Comparison of ENCODE assay signal across 21 cellular contexts in the genomic region with DNA sequence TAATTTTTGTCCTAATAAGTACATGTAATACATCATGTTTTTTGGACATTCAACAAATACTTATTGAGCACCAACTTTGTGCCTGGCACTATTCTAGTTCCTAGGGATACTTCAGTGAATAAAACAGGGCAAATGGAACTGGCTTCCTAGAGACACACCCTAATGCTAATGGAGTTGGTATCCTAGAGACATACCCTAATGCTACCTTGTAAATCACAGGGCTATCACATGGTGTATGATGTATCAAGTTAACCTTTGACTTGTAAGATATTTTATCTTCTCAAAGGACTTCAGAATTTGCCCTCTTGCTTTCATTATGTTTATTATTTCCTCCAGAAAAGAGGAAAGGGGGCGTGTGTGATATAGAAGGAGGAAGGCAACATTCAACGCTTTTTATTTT. TPM values are rescaled to one million over a fixed set of nuclear protein-coding genes. Genes with fewer than 3 reads are reported as not detected.
DNase-seq lines count a peak whose midpoint lies in the region; ATAC-seq and FAIRE-seq lines count a peak whose summit lies in the region.
"Had no signal": no experiment of that assay in that cellular context is flagged by ENCODE, and none has a peak within 500 bp of the region (broad histone marks: within the 10 kb centered on the region; RNA-seq: fewer than 3 reads in every experiment).

No MANE protein-coding gene starts in this region.

- no peak overlapping the region for H3K27ac ChIP-seq in small intestine (ENCODE audit: low read depth in 1 of 2, low read length in 1 of 2)
- H3K27ac ChIP-seq: HL-60 had no signal

- H3K27me3 ChIP-seq in small intestine (ENCODE audit: control insufficient read depth in 2 of 2, insufficient read depth in 2 of 2, low read length in 2 of 2): no peaks in the 10 kb centered on the region
- H3K27me3 ChIP-seq: BE2C had no signal

- peak; percentile 14 for FAIRE-seq in GM19239 (lab: Jason Lieb, UNC)
- no peak for FAIRE-seq in small intestine (lab: Jason Lieb, UNC)
- FAIRE-seq: GM12878, H54 had no signal

- intact Hi-C loops in left colon (cut with DNase I, micrococcal nuclease): no loop called here

- DNase-seq in GM19239 (ENCODE audit: insufficient read length, low spot score) (no peak), NCI-H69 (lab: John Stamatoyannopoulos, UW) (peak; percentile 47), left colon (no peak), small intestine (peak; percentile 81), NCI-H774 (lab: John Stamatoyannopoulos, UW) (no peak), SIG-M5 treated with dmso at 0.1 percent for 504 hours (lab: John Stamatoyannopoulos, UW; ENCODE audit: unreplicated experiment) (no peak), cerebellar nuclear complex (lab: John Stamatoyannopoulos, UW) (no peak)
- DNase-seq: BE2C; C1 segment of cervical spinal cord; CD4-positive, CD25-positive, alpha-beta regulatory T cell; CD8-positive, alpha-beta memory T cell; COR-L47; DMS 273 treated with DMSO at 0.1 percent for 48 hours; DMS53; DND-41; EL; HCEC 1CT had no signal

- no peak overlapping the region for H3K4me3 ChIP-seq in small intestine (ENCODE audit: low read depth in 1 of 2, low read length in 2 of 2)
- H3K4me3 ChIP-seq: GM12878, GM23338 had no signal

- H3K9me3 ChIP-seq in small intestine (ENCODE audit: control insufficient read depth, low read depth): no peaks in the 10 kb centered on the region
- H3K9me3 ChIP-seq: BE2C had no signal

- no peaks in the 10 kb centered on the region for H3K4me1 ChIP-seq in small intestine (ENCODE audit: control insufficient read depth in 2 of 2, insufficient read depth in 1 of 2, low read depth in 1 of 2, low read length in 1 of 2)
- H3K4me1 ChIP-seq: BE2C had no signal

- 19 to 41% (median 32%) methylated on average over 2 of the region's 2 CpGs for WGBS in small intestine, 3 donors

- ATAC-seq in left colon: peak; percentile 50
- ATAC-seq: GM12878, GM23338 had no signal

- no peaks in the 10 kb centered on the region for H3K36me3 ChIP-seq in small intestine (ENCODE audit: control insufficient read depth in 2 of 2, insufficient read depth in 2 of 2, low read length in 2 of 2)
- H3K36me3 ChIP-seq: BE2C had no signal

RNA-seq across cellular contexts. Expression of gene GK, which starts 10.1 kb away (rescaled TPM):
- total RNA-seq in left colon: 10 to 100 TPM; 28.2 to 58.9 TPM
- 10 to 100 TPM; 20.7 to 90.6 (median 83.0) TPM for polyA plus RNA-seq in small intestine

Comparison
In these comparisons a context has a peak if more than half of its experiments do, and no peak if none do; other contexts are left out.
1. DNase-seq: peak in NCI-H69 (single experiment) and small intestine (single experiment); none in GM19239 (single experiment), left colon (0 of 2), NCI-H774 (single experiment), SIG-M5 treated with dmso at 0.1 percent for 504 hours (single experiment) and cerebellar nuclear complex (0 of 2).